Comparison of ENCODE assay signal across 11 cellular contexts in the genomic region with DNA sequence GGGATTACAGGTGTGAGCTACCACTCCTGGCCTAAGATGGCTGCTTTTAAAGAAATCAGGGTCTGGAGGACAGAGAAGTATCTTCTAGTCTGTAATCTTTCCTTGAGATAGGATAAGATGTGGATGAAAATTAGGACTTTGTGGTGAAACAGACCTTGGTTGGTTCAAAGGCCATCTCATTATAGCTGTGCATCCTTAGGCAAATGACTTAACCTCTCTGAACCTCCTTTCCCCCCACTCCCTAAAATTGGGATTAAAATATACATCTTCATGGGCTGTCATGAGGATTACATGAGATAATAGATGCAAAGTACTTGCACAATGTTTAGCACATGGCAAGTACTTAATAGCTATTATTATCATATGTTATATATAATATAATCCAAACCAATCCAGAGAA. TPM values are rescaled to one million over a fixed set of nuclear protein-coding genes. Genes with fewer than 3 reads are reported as not detected.
"Had no signal": no experiment of that assay in that cellular context is flagged by ENCODE, and none has a peak within 500 bp of the region (broad histone marks: within the 10 kb centered on the region; RNA-seq: fewer than 3 reads in every experiment).

No MANE protein-coding gene starts in this region.

- H3K4me2 ChIP-seq: KMS-11 had no signal

- DNase-seq: GM23248, GOT3, H9, HCEC 1CT, HFFc6, IMR-90, KBM-7 had no signal

- H3K4me3 ChIP-seq: GM23248 had no signal

- FAIRE-seq: H54 had no signal

- H3K9ac ChIP-seq: GM23248, KMS-11 had no signal

- H2AFZ ChIP-seq: GM23248 had no signal

- H3K27ac ChIP-seq: GM23248, HL-60, KMS-11 had no signal

RNA-seq across cellular contexts. Expression of a gene that starts 49.8 kb away (rescaled TPM):
- total RNA-seq: GM23248, H9, HFFc6, HT1080, IMR-90 had no signal
- polyA plus RNA-seq: GM23248, IMR-90 had no signal
